30 cellular contexts compared by ENCODE assay signal in genomic region chr2:127996160-127996559, GRCh38.
"Had no signal": no experiment of that assay in that cellular context is flagged by ENCODE, and none has a peak within 500 bp of the region (broad histone marks: within the 10 kb centered on the region; RNA-seq: fewer than 3 reads in every experiment).

No MANE protein-coding gene starts in this region.

- H3K4me1 ChIP-seq: SJSA1 had no signal

- DNase-seq: activated CD4-positive, alpha-beta T cell treated with anti-CD3 and anti-CD28 coated beads, Interleukin-2, amount 10 ng/mL, durations not matched to agents 24 days and 14 days; activated CD4-positive, alpha-beta T cell treated with anti-CD3 and anti-CD28 coated beads, Interleukin-2, amount 50 U/mL, for 4 hours; activated CD8-positive, alpha-beta memory T cell treated with anti-CD3 and anti-CD28 coated beads, Interleukin-2, amount 50 U/mL, for 48 hours; activated CD8-positive, alpha-beta T cell treated with anti-CD3 and anti-CD28 coated beads, Interleukin-2, amount 10 ng/mL, durations not matched to agents 7 days and 5 days; activated effector memory CD4-positive, alpha-beta T cell treated with anti-CD3 and anti-CD28 coated beads, Interleukin-2, amount 50 U/mL, for 16 hours; activated naive CD4-positive, alpha-beta T cell; activated naive CD4-positive, alpha-beta T cell treated with anti-CD3 and anti-CD28 coated beads, Interleukin-2, amount 50 U/mL, for 16 hours; activated naive CD8-positive, alpha-beta T cell treated with anti-CD3 and anti-CD28 coated beads, Interleukin-2, amount 10 ng/mL, durations not matched to agents 7 days and 5 days; activated T-cell treated with anti-CD3 and anti-CD28 coated beads, Interleukin-2, amount 50 U/mL, for 48 hours; amygdala; brain microvascular endothelial cell; central memory CD4-positive, alpha-beta T cell; Kasumi-1; KG1; MM.1S; MV-4-11; NCI-H1092; NCI-H1436 treated with DMSO at 0.1 percent for 48 hours; NCI-H1694 treated with DMSO at 0.1 percent for 48 hours; NCI-H2029; NCI-H345; NCI-H524 treated with DMSO at 0.1 percent for 48 hours; RPMI8226; SHP77 treated with DMSO at 0.1 percent for 48 hours; SK-N-SH had no signal

- H3K27ac Mint-ChIP-seq: activated CD4-positive, alpha-beta T cell treated with anti-CD3 and anti-CD28 coated beads, Interleukin-2, amount 10 ng/mL, durations not matched to agents 24 days and 14 days; activated CD8-positive, alpha-beta T cell treated with anti-CD3 and anti-CD28 coated beads, Interleukin-2, amount 10 ng/mL, durations not matched to agents 7 days and 5 days; activated naive CD8-positive, alpha-beta T cell treated with anti-CD3 and anti-CD28 coated beads, Interleukin-2, amount 10 ng/mL, durations not matched to agents 7 days and 5 days; activated T-helper 17 cell treated with anti-CD3 and anti-CD28 coated beads, Interleukin-2, amount 50 U/mL, for 72 hours; T-helper 1 cell treated with Interleukin-12 subunit alpha and Interleukin-12 subunit beta and Interleukin-4 antibody, amounts not matched to agents 30 μg/mL and 1 μg/mL, for 36 hours; T-helper 2 cell treated with Interferon-gamma antibody and Interleukin-4, amounts not matched to agents 5 μg/mL and 100 μg/mL, for 36 hours had no signal

- H3K4me3 Mint-ChIP-seq: activated CD4-positive, alpha-beta T cell treated with anti-CD3 and anti-CD28 coated beads, Interleukin-2, amount 10 ng/mL, durations not matched to agents 24 days and 14 days; activated CD8-positive, alpha-beta T cell treated with anti-CD3 and anti-CD28 coated beads, Interleukin-2, amount 10 ng/mL, durations not matched to agents 7 days and 5 days; activated naive CD8-positive, alpha-beta T cell treated with anti-CD3 and anti-CD28 coated beads, Interleukin-2, amount 10 ng/mL, durations not matched to agents 7 days and 5 days; activated T-helper 17 cell treated with anti-CD3 and anti-CD28 coated beads, Interleukin-2, amount 50 U/mL, for 72 hours; T-helper 1 cell treated with Interleukin-12 subunit alpha and Interleukin-12 subunit beta and Interleukin-4 antibody, amounts not matched to agents 30 μg/mL and 1 μg/mL, for 36 hours; T-helper 2 cell treated with Interferon-gamma antibody and Interleukin-4, amounts not matched to agents 5 μg/mL and 100 μg/mL, for 36 hours had no signal

- H3K4me1 Mint-ChIP-seq: activated CD4-positive, alpha-beta T cell treated with anti-CD3 and anti-CD28 coated beads, Interleukin-2, amount 10 ng/mL, durations not matched to agents 24 days and 14 days; activated naive CD8-positive, alpha-beta T cell treated with anti-CD3 and anti-CD28 coated beads, Interleukin-2, amount 10 ng/mL, durations not matched to agents 7 days and 5 days; activated T-helper 17 cell treated with anti-CD3 and anti-CD28 coated beads, Interleukin-2, amount 50 U/mL, for 72 hours had no signal

- H3K9ac ChIP-seq: SK-N-SH had no signal

- H3K9me3 Mint-ChIP-seq: activated CD4-positive, alpha-beta T cell treated with anti-CD3 and anti-CD28 coated beads, Interleukin-2, amount 10 ng/mL, durations not matched to agents 24 days and 14 days; activated naive CD8-positive, alpha-beta T cell treated with anti-CD3 and anti-CD28 coated beads, Interleukin-2, amount 10 ng/mL, durations not matched to agents 7 days and 5 days; activated T-helper 17 cell treated with anti-CD3 and anti-CD28 coated beads, Interleukin-2, amount 50 U/mL, for 72 hours; T-helper 1 cell treated with Interleukin-12 subunit alpha and Interleukin-12 subunit beta and Interleukin-4 antibody, amounts not matched to agents 30 μg/mL and 1 μg/mL, for 36 hours; T-helper 2 cell treated with Interferon-gamma antibody and Interleukin-4, amounts not matched to agents 5 μg/mL and 100 μg/mL, for 36 hours had no signal

- H3K27me3 Mint-ChIP-seq: activated CD4-positive, alpha-beta T cell treated with anti-CD3 and anti-CD28 coated beads, Interleukin-2, amount 10 ng/mL, durations not matched to agents 24 days and 14 days; activated naive CD8-positive, alpha-beta T cell treated with anti-CD3 and anti-CD28 coated beads, Interleukin-2, amount 10 ng/mL, durations not matched to agents 7 days and 5 days; activated T-helper 17 cell treated with anti-CD3 and anti-CD28 coated beads, Interleukin-2, amount 50 U/mL, for 72 hours had no signal

- H3K27me3 ChIP-seq: brain microvascular endothelial cell, SJSA1 had no signal

- H3K4me2 ChIP-seq: SK-N-SH had no signal

- H3K9me3 ChIP-seq: SJSA1, SK-N-SH had no signal

- ATAC-seq: activated CD8-positive, alpha-beta T cell treated with anti-CD3 and anti-CD28 coated beads, Interleukin-2, amount 10 ng/mL, durations not matched to agents 7 days and 5 days; activated T-helper 17 cell treated with anti-CD3 and anti-CD28 coated beads, Interleukin-2, amount 50 U/mL, for 72 hours; Panc1 had no signal

- H3K27ac ChIP-seq: brain microvascular endothelial cell, SJSA1 had no signal

- H3K4me3 ChIP-seq: SJSA1 had no signal
